ENCODE assay signal across 17 cellular contexts in the genomic region with DNA sequence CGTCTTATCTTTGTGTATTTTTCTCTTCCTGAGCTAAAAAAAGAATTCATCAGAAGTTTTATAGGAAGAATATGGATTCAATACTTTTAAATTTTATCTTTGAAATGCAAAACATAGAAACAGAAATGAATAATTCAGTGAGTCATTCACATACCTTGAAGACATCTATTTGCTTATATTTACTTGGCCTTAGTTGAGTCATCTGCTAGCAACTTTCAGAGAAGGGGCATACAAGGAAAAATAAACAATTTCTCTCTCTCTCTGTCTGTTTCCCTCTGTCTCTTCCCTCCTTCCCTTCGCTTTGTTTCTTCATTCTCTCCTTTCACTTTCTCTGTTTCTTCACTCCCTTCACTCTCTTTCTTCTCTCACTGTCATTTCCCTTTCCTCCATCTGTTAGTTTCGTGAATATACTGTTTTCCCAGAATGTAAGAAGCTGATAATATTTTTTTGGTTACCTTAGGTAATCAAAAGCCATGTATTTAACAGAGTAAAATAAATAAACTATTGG.
DNase-seq lines count a peak whose midpoint lies in the region; ATAC-seq and TF ChIP-seq lines count a peak whose summit lies in the region.
"Had no signal": no experiment of that assay in that cellular context is flagged by ENCODE, and none has a peak within 500 bp of the region (broad histone marks: within the 10 kb centered on the region; RNA-seq: fewer than 3 reads in every experiment).

No MANE protein-coding gene starts in this region.

- no peaks in the 10 kb centered on the region for H3K27me3 ChIP-seq in SU-DHL-6 (ENCODE audit: low read length)

- H2AFZ ChIP-seq in SU-DHL-6 (ENCODE audit: low read depth, low read length, severe bottlenecking) = peak overlapping the region; percentile 84

- no peaks in the 10 kb centered on the region for H3K27me3 Mint-ChIP-seq in activated CD4-positive, alpha-beta T cell treated with anti-CD3 and anti-CD28 coated beads, Interleukin-2, amount 10 ng/mL, durations not matched to agents 7 days and 5 days
- H3K27me3 Mint-ChIP-seq: activated CD4-positive, alpha-beta memory T cell treated with anti-CD3 and anti-CD28 coated beads, Interleukin-2, amount 10 ng/mL, durations not matched to agents 7 days and 5 days; activated naive CD4-positive, alpha-beta T cell treated with anti-CD3 and anti-CD28 coated beads, Interleukin-2, amount 10 ng/mL, durations not matched to agents 7 days and 5 days; activated T-cell treated with anti-CD3 and anti-CD28 coated beads, Interleukin-2, amount 50 U/mL, for 24 hours; CD4-positive, CD25-positive, alpha-beta regulatory T cell had no signal

- H4K20me1 ChIP-seq in SU-DHL-6 (ENCODE audit: low read depth, low read length) = no peaks in the 10 kb centered on the region

- no peaks in the 10 kb centered on the region for H3K9me2 ChIP-seq in SU-DHL-6 (replicated peaks; ENCODE audit: insufficient read depth, low read length)

- peak; percentile 19 for DNase-seq in Caki2 (ENCODE audit: low read depth)
- DNase-seq in HS-5 (ENCODE audit: low read depth) = peak; percentile 24
- DNase-seq in iris pigment epithelial cell (ENCODE audit: low read depth) = peak; percentile 71
- DNase-seq in T1000 (lab: John Stamatoyannopoulos, UW) = no peak
- no peak for DNase-seq in activated CD4-positive, alpha-beta T cell treated with anti-CD3 and anti-CD28 coated beads, Interleukin-2, amount 10 ng/mL, durations not matched to agents 7 days and 5 days
- DNase-seq in CD1c-positive myeloid dendritic cell (ENCODE audit: extremely low spot score) = no peak
- DNase-seq: activated CD4-positive, alpha-beta memory T cell treated with anti-CD3 and anti-CD28 coated beads, Interleukin-2, amount 10 ng/mL, durations not matched to agents 7 days and 5 days; activated naive CD4-positive, alpha-beta T cell treated with anti-CD3 and anti-CD28 coated beads, Interleukin-2, amount 10 ng/mL, durations not matched to agents 7 days and 5 days; activated T-cell treated with anti-CD3 and anti-CD28 coated beads, Interleukin-2, amount 50 U/mL, for 24 hours; CD4-positive, CD25-positive, alpha-beta regulatory T cell; dermis blood vessel endothelial cell; DND-41; NCI-H1105 treated with DMSO at 0.1 percent for 48 hours; psoas muscle had no signal

- H3K27ac Mint-ChIP-seq in activated CD4-positive, alpha-beta T cell treated with anti-CD3 and anti-CD28 coated beads, Interleukin-2, amount 10 ng/mL, durations not matched to agents 7 days and 5 days = no peak overlapping the region
- H3K27ac Mint-ChIP-seq: activated CD4-positive, alpha-beta memory T cell treated with anti-CD3 and anti-CD28 coated beads, Interleukin-2, amount 10 ng/mL, durations not matched to agents 7 days and 5 days; activated naive CD4-positive, alpha-beta T cell treated with anti-CD3 and anti-CD28 coated beads, Interleukin-2, amount 10 ng/mL, durations not matched to agents 7 days and 5 days; activated T-cell treated with anti-CD3 and anti-CD28 coated beads, Interleukin-2, amount 50 U/mL, for 24 hours; CD4-positive, CD25-positive, alpha-beta regulatory T cell had no signal

- in situ Hi-C loops in Caki2 (cut with HindIII; ENCODE audit: low pct_unique_long_range_greater_than_20kb, low sequenced_read_pairs) = no loop called here

- H3K9ac ChIP-seq in SU-DHL-6 (ENCODE audit: low read length) = no peak overlapping the region

- no peaks in the 10 kb centered on the region for H3K36me3 Mint-ChIP-seq in activated CD4-positive, alpha-beta T cell treated with anti-CD3 and anti-CD28 coated beads, Interleukin-2, amount 10 ng/mL, durations not matched to agents 7 days and 5 days (ENCODE audit: low read depth)
- H3K36me3 Mint-ChIP-seq: activated naive CD4-positive, alpha-beta T cell treated with anti-CD3 and anti-CD28 coated beads, Interleukin-2, amount 10 ng/mL, durations not matched to agents 7 days and 5 days; CD4-positive, CD25-positive, alpha-beta regulatory T cell had no signal

- no peaks in the 10 kb centered on the region for H3K79me2 ChIP-seq in SU-DHL-6 (ENCODE audit: insufficient read depth, low read length)

- H3K4me3 ChIP-seq in SU-DHL-6 (ENCODE audit: insufficient read depth, low read length, poor library complexity, severe bottlenecking) = no peak overlapping the region
- H3K4me3 ChIP-seq: psoas muscle had no signal

- H3K4me1 Mint-ChIP-seq in activated CD4-positive, alpha-beta T cell treated with anti-CD3 and anti-CD28 coated beads, Interleukin-2, amount 10 ng/mL, durations not matched to agents 7 days and 5 days = no peaks in the 10 kb centered on the region
- H3K4me1 Mint-ChIP-seq: activated CD4-positive, alpha-beta memory T cell treated with anti-CD3 and anti-CD28 coated beads, Interleukin-2, amount 10 ng/mL, durations not matched to agents 7 days and 5 days; activated naive CD4-positive, alpha-beta T cell treated with anti-CD3 and anti-CD28 coated beads, Interleukin-2, amount 10 ng/mL, durations not matched to agents 7 days and 5 days; CD4-positive, CD25-positive, alpha-beta regulatory T cell; neural crest cell had no signal

- H3K4me2 ChIP-seq in SU-DHL-6 (ENCODE audit: low read depth, low read length, poor library complexity, severe bottlenecking) = peak overlapping the region; percentile 22

- H3K4me3 Mint-ChIP-seq in activated CD4-positive, alpha-beta T cell treated with anti-CD3 and anti-CD28 coated beads, Interleukin-2, amount 10 ng/mL, durations not matched to agents 7 days and 5 days = no peak overlapping the region
- H3K4me3 Mint-ChIP-seq: activated CD4-positive, alpha-beta memory T cell treated with anti-CD3 and anti-CD28 coated beads, Interleukin-2, amount 10 ng/mL, durations not matched to agents 7 days and 5 days; activated naive CD4-positive, alpha-beta T cell treated with anti-CD3 and anti-CD28 coated beads, Interleukin-2, amount 10 ng/mL, durations not matched to agents 7 days and 5 days; activated T-cell treated with anti-CD3 and anti-CD28 coated beads, Interleukin-2, amount 50 U/mL, for 24 hours; CD4-positive, CD25-positive, alpha-beta regulatory T cell; neural crest cell had no signal

- CTCF ChIA-PET in activated CD4-positive, alpha-beta T cell treated with anti-CD3 and anti-CD28 coated beads, Interleukin-2, amount 10 ng/mL, durations not matched to agents 7 days and 5 days (lab: Charles Lee) = no interaction called here

- H3F3A ChIP-seq in SU-DHL-6 (ENCODE audit: insufficient read depth) = no peaks in the 10 kb centered on the region

- H3K36me3 ChIP-seq in SU-DHL-6 (ENCODE audit: low read length) = no peaks in the 10 kb centered on the region

- TF ChIP-seq CTCF in SU-DHL-6 (IDR thresholded peaks at IDR 0.05; ENCODE audit: insufficient read depth, low read length, poor library complexity, severe bottlenecking) = no peak

- ATAC-seq in activated CD4-positive, CD25-positive, alpha-beta regulatory T cell treated with anti-CD3 and anti-CD28 coated beads, Interleukin-2, amount 50 U/mL, for 24 hours = no peak
- ATAC-seq: psoas muscle had no signal

- no peak overlapping the region for H3K27ac ChIP-seq in SU-DHL-6 (ENCODE audit: low read depth, low read length)
- H3K27ac ChIP-seq: psoas muscle had no signal

- no peaks in the 10 kb centered on the region for H3K9me3 ChIP-seq in SU-DHL-6 (ENCODE audit: insufficient read depth, low read length)
- H3K9me3 ChIP-seq: psoas muscle had no signal

- POLR2A ChIA-PET in activated CD4-positive, alpha-beta T cell treated with anti-CD3 and anti-CD28 coated beads, Interleukin-2, amount 10 ng/mL, durations not matched to agents 7 days and 5 days (lab: Charles Lee) = no interaction called here

- H3K9me3 Mint-ChIP-seq in activated CD4-positive, alpha-beta T cell treated with anti-CD3 and anti-CD28 coated beads, Interleukin-2, amount 10 ng/mL, durations not matched to agents 7 days and 5 days = peaks cover 2% of the 10 kb centered on the region
- H3K9me3 Mint-ChIP-seq: activated naive CD4-positive, alpha-beta T cell treated with anti-CD3 and anti-CD28 coated beads, Interleukin-2, amount 10 ng/mL, durations not matched to agents 7 days and 5 days; neural crest cell had no signal

Comparison
In these comparisons a context has a peak if more than half of its experiments do, and no peak if none do; other contexts are left out.
1. DNase-seq: peak in Caki2 (single experiment), HS-5 (single experiment) and iris pigment epithelial cell (single experiment); none in T1000 (single experiment), activated CD4-positive, alpha-beta T cell treated with anti-CD3 and anti-CD28 coated beads, Interleukin-2, amount 10 ng/mL, durations not matched to agents 7 days and 5 days (single experiment) and CD1c-positive myeloid dendritic cell (single experiment).